In genomic region chr15:64651573-64652260, GRCh38 we compare ENCODE assay signal across 1 cellular context.
A peak's percentile ranks its signal among the peaks of the same experiment; 100 is the strongest.
TF ChIP-seq lines count a peak whose summit lies in the region.

No MANE protein-coding gene starts in this region.

TF ChIP-seq in HepG2, 621 proteins besides CTCF, POLR2A, EP300 and RAD21 (continued from another document and continues in another):
- TF ChIP-seq ZNF646 (CRISPR knock-in tag; IDR thresholded peaks at IDR 0.05): no peak
- no peak for TF ChIP-seq MAFG (CRISPR knock-in tag; IDR thresholded peaks at IDR 0.05)
- TF ChIP-seq CEBPZ (IDR thresholded peaks at IDR 0.05; ENCODE audit: low read length): no peak
- TF ChIP-seq ATM (IDR thresholded peaks at IDR 0.05; ENCODE audit: borderline replicate concordance): no peak
- no peak for TF ChIP-seq ZNF549 (CRISPR knock-in tag; IDR thresholded peaks at IDR 0.05)
- TF ChIP-seq SAFB2 (CRISPR knock-in tag; IDR thresholded peaks at IDR 0.05; ENCODE audit: borderline replicate concordance, low read depth): no peak
- no peak for TF ChIP-seq CAMTA2 (CRISPR knock-in tag; IDR thresholded peaks at IDR 0.05; ENCODE audit: borderline replicate concordance)
- no peak for TF ChIP-seq ZNF142 (CRISPR knock-in tag; IDR thresholded peaks at IDR 0.05)
- no peak for TF ChIP-seq ASH2L (IDR thresholded peaks at IDR 0.05; ENCODE audit: insufficient read length, low read depth, low read length)
- TF ChIP-seq ZNF468 (CRISPR knock-in tag; IDR thresholded peaks at IDR 0.05): no peak
- no peak for TF ChIP-seq ZFP37 (CRISPR knock-in tag; IDR thresholded peaks at IDR 0.05; ENCODE audit: borderline replicate concordance)
- peak; percentile 65; the same call in 1 of the 2 replicates for TF ChIP-seq THRA (CRISPR knock-in tag; IDR thresholded peaks at IDR 0.05; ENCODE audit: borderline replicate concordance)
- TF ChIP-seq HBP1 (CRISPR knock-in tag; IDR thresholded peaks at IDR 0.05; ENCODE audit: low read depth): no peak; the same call in 1 of the 2 replicates
- TF ChIP-seq DZIP1 (CRISPR knock-in tag; IDR thresholded peaks at IDR 0.05): no peak
- no peak for TF ChIP-seq ZSCAN5A (CRISPR knock-in tag; IDR thresholded peaks at IDR 0.05; ENCODE audit: borderline replicate concordance)
- no peak for TF ChIP-seq STAT6 (CRISPR knock-in tag; IDR thresholded peaks at IDR 0.05; ENCODE audit: borderline replicate concordance)
- no peak for TF ChIP-seq YEATS2 (CRISPR knock-in tag; IDR thresholded peaks at IDR 0.05; ENCODE audit: borderline replicate concordance)
- TF ChIP-seq NFE2L1 (CRISPR knock-in tag; IDR thresholded peaks at IDR 0.05; ENCODE audit: borderline replicate concordance): no peak
- TF ChIP-seq ZMAT3 (CRISPR knock-in tag; conservative IDR thresholded peaks at IDR 0.05): no peak
